Comparison of ENCODE assay signal across 13 cellular contexts in genomic region chr1:15157524-15158399, GRCh38. TPM values are rescaled to one million over a fixed set of nuclear protein-coding genes. Genes with fewer than 3 reads are reported as not detected.
DNase-seq lines count a peak whose midpoint lies in the region; ATAC-seq and TF ChIP-seq lines count a peak whose summit lies in the region.
"Had no signal": no experiment of that assay in that cellular context is flagged by ENCODE, and none has a peak within 500 bp of the region (broad histone marks: within the 10 kb centered on the region; RNA-seq: fewer than 3 reads in every experiment).

No MANE protein-coding gene starts in this region.

- TF ChIP-seq EP300 in gastroesophageal sphincter (IDR thresholded peaks at IDR 0.05): no peak

- peaks cover 56% of the 10 kb centered on the region for H3K36me3 Mint-ChIP-seq in Calu3 (ENCODE audit: insufficient read depth, unreplicated experiment)
- H3K36me3 Mint-ChIP-seq: T-cell had no signal

- H3K4me1 Mint-ChIP-seq in Calu3 (ENCODE audit: low read depth, unreplicated experiment): peaks cover 51% of the 10 kb centered on the region

- WGBS in gastroesophageal sphincter (ENCODE audit: low coverage in 1 of 2), 2 donors: 77 to 86% methylated on average over 9 to 12 of the region's 17 CpGs

- H3K4me3 ChIP-seq in WI38 (ENCODE audit: low read depth, low read length) (peak overlapping the region; percentile 36), gastroesophageal sphincter (no peak overlapping the region), rectal smooth muscle tissue (ENCODE audit: low read length) (no peak overlapping the region)
- H3K4me3 ChIP-seq: lung, tibial nerve had no signal

- H3K4me1 ChIP-seq in gastroesophageal sphincter (peaks cover 0 to 85% (median 13%) of the 10 kb centered on the region in 3 donors), rectal smooth muscle tissue (ENCODE audit: control insufficient read depth, insufficient read depth, low read length) (peaks cover 37% of the 10 kb centered on the region)

- ATAC-seq in gastroesophageal sphincter: no peak
- no peak for ATAC-seq in GM19452 (IDR thresholded peaks at IDR 0.05; ENCODE audit: unreplicated experiment)
- ATAC-seq in GM21619 (IDR thresholded peaks at IDR 0.05; ENCODE audit: unreplicated experiment): no peak
- ATAC-seq: T-cell had no signal

- no peak for TF ChIP-seq CTCF in Calu3 (IDR thresholded peaks at IDR 0.05; ENCODE audit: unreplicated experiment)
- no peak for TF ChIP-seq CTCF in WI38 (IDR thresholded peaks at IDR 0.05; ENCODE audit: low read depth, low read length)
- no peak for TF ChIP-seq CTCF in gastroesophageal sphincter (IDR thresholded peaks at IDR 0.05)

- H3K27me3 Mint-ChIP-seq in Calu3 (ENCODE audit: unreplicated experiment): no peaks in the 10 kb centered on the region

- no peaks in the 10 kb centered on the region for H3K9me3 ChIP-seq in gastroesophageal sphincter
- H3K9me3 ChIP-seq: neutrophil, tibial nerve had no signal

- DNase-seq in Calu3 (no peak), DMS53 (lab: John Stamatoyannopoulos, UW) (no peak), GF-D8 (lab: John Stamatoyannopoulos, UW) (no peak)
- DNase-seq: activated naive CD4-positive, alpha-beta T cell treated with Interleukin-2 at 50 U/mL for 16 hours; T-cell had no signal

- H3K9me3 Mint-ChIP-seq in Calu3 (ENCODE audit: low read depth, unreplicated experiment): no peaks in the 10 kb centered on the region
- H3K9me3 Mint-ChIP-seq: T-cell had no signal

- H3K27ac ChIP-seq in gastroesophageal sphincter: peak overlapping the region in 3 of 4 donors; percentile 63 to 93 (median 91)
- peak overlapping the region; percentile 71 for H3K27ac ChIP-seq in rectal smooth muscle tissue (ENCODE audit: low read depth, low read length)
- H3K27ac ChIP-seq: neutrophil had no signal

- peak overlapping the region; percentile 77 for H3K4me3 Mint-ChIP-seq in Calu3 (ENCODE audit: low read depth, unreplicated experiment)

- H3K27me3 ChIP-seq in gastroesophageal sphincter: no peaks in the 10 kb centered on the region
- no peaks in the 10 kb centered on the region for H3K27me3 ChIP-seq in rectal smooth muscle tissue (ENCODE audit: control insufficient read depth, insufficient read depth, low read length)

- no peak overlapping the region for H3K9ac ChIP-seq in rectal smooth muscle tissue (ENCODE audit: low read length)

- H3K27ac Mint-ChIP-seq in Calu3 (ENCODE audit: unreplicated experiment): peak overlapping the region; percentile 39
- H3K27ac Mint-ChIP-seq: T-cell had no signal

- H3K36me3 ChIP-seq in gastroesophageal sphincter (no peaks in the 10 kb centered on the region), rectal smooth muscle tissue (ENCODE audit: control insufficient read depth, insufficient read depth, low read length) (no peaks in the 10 kb centered on the region)
- H3K36me3 ChIP-seq: neutrophil, tibial nerve had no signal

- TF ChIP-seq POLR2A in gastroesophageal sphincter (IDR thresholded peaks at IDR 0.05): no peak

- intact Hi-C loops in Calu3 (cut with micrococcal nuclease; ENCODE audit: unreplicated experiment): no loop called here

- CTCF ChIA-PET in Calu3 (lab: Charles Lee): interaction anchor here (1.2 kb wide), 1 partner anchor 11 kb away, joined by 4 read pairs; no protein-coding TSS in a partner anchor

- BruUV-seq in Calu3 (replicated peaks; lab: Mats Ljungman, UMichigan): no TSS peak

RNA-seq across cellular contexts. Expression of gene TMEM51, which starts 4.2 kb away (rescaled TPM):
- total RNA-seq in Calu3 (2022): 43.6 and 47.6 TPM in 2 replicates
- 10 to 100 TPM; 12.6 to 34.7 (median 17.7) TPM for total RNA-seq in gastroesophageal sphincter
